ENCODE assay signal across 12 cellular contexts in genomic region chr18:11983592-11983991, GRCh38. TPM values are rescaled to one million over a fixed set of nuclear protein-coding genes. Genes with fewer than 3 reads are reported as not detected.
A peak's percentile ranks its signal among the peaks of the same experiment; 100 is the strongest.
DNase-seq lines count a peak whose midpoint lies in the region; ATAC-seq, FAIRE-seq and TF ChIP-seq lines count a peak whose summit lies in the region.
"Had no signal": no experiment of that assay in that cellular context is flagged by ENCODE, and none has a peak within 500 bp of the region (broad histone marks: within the 10 kb centered on the region; RNA-seq: fewer than 3 reads in every experiment).

No MANE protein-coding gene starts in this region.

- H3K79me2 ChIP-seq in endothelial cell of umbilical vein (ENCODE audit: control insufficient read depth, insufficient read depth, low read length) (no peaks in the 10 kb centered on the region), mesendoderm (ENCODE audit: control insufficient read depth, insufficient read depth, low read length) (peaks cover 27% of the 10 kb centered on the region)

- no peak overlapping the region for H3K4ac ChIP-seq in mesendoderm (ENCODE audit: low read depth, low read length)

- no peak overlapping the region for H2BK120ac ChIP-seq in mesendoderm (ENCODE audit: low read depth, low read length)

- TF ChIP-seq CTCF in heart right ventricle (IDR thresholded peaks at IDR 0.05), result no peak
- TF ChIP-seq CTCF in right atrium auricular region (IDR thresholded peaks at IDR 0.05), result no peak
- no peak for TF ChIP-seq CTCF in endothelial cell of umbilical vein (IDR thresholded peaks at IDR 0.05; ENCODE audit: extremely low read depth in 1 of 2, insufficient read depth in 1 of 2, low read depth in 1 of 2, low read length in 2 of 2)
- TF ChIP-seq CTCF in upper lobe of right lung (IDR thresholded peaks at IDR 0.05), result no peak

- peak; percentile 18 for FAIRE-seq in endothelial cell of umbilical vein (lab: Jason Lieb, UNC)

- H3K79me1 ChIP-seq in mesendoderm (ENCODE audit: low read length), result peaks cover 20% of the 10 kb centered on the region

- POLR2A ChIA-PET in endothelial cell of umbilical vein (lab: Charles Lee), result no interaction called here
- POLR2A ChIA-PET in activated CD4-positive, alpha-beta T cell treated with anti-CD3 and anti-CD28 coated beads, Interleukin-2, amount 10 ng/mL, durations not matched to agents 7 days and 5 days (lab: Charles Lee), result interaction anchor here (1.1 kb wide), 1 partner anchor 11 kb away, joined by 9 read pairs; no protein-coding TSS in a partner anchor

- H2BK15ac ChIP-seq in mesendoderm (replicated peaks; ENCODE audit: low read depth), result no peak overlapping the region

- no peaks in the 10 kb centered on the region for H3K27me3 ChIP-seq in heart right ventricle
- no peaks in the 10 kb centered on the region for H3K27me3 ChIP-seq in right atrium auricular region
- H3K27me3 ChIP-seq in endothelial cell of umbilical vein (ENCODE audit: control insufficient read depth in 2 of 2, insufficient read depth in 2 of 2, low read length in 2 of 2), result peaks cover 3 to 4% of the 10 kb centered on the region in 2 experiments
- H3K27me3 ChIP-seq in mesendoderm (ENCODE audit: insufficient read depth, low read length, poor library complexity), result no peaks in the 10 kb centered on the region
- no peaks in the 10 kb centered on the region for H3K27me3 ChIP-seq in upper lobe of right lung

- H2AFZ ChIP-seq in endothelial cell of umbilical vein (ENCODE audit: low read depth, low read length), result no peak overlapping the region

- H3K18ac ChIP-seq in mesendoderm (ENCODE audit: low read length), result no peak overlapping the region

- no peaks in the 10 kb centered on the region for H3K9me3 Mint-ChIP-seq in activated CD4-positive, alpha-beta T cell treated with anti-CD3 and anti-CD28 coated beads, Interleukin-2, amount 10 ng/mL, durations not matched to agents 7 days and 5 days
- H3K9me3 Mint-ChIP-seq: T-helper 2 cell treated with Interferon-gamma antibody and Interleukin-4, amounts not matched to agents 5 μg/mL and 100 μg/mL, for 36 hours had no signal

- CTCF ChIA-PET in endothelial cell of umbilical vein (lab: Charles Lee), result interaction anchor here (0.9 to 4.6 kb wide), 6 partner anchors 8 to 253 kb away, joined by 3 to 74 read pairs (median 4); no protein-coding TSS in a partner anchor
- CTCF ChIA-PET in activated CD4-positive, alpha-beta T cell treated with anti-CD3 and anti-CD28 coated beads, Interleukin-2, amount 10 ng/mL, durations not matched to agents 7 days and 5 days (lab: Charles Lee), result interaction anchor here (1.7 kb wide), 1 partner anchor 17 kb away, joined by 3 read pairs; no protein-coding TSS in a partner anchor

- H3K4me1 Mint-ChIP-seq in activated CD4-positive, alpha-beta T cell treated with anti-CD3 and anti-CD28 coated beads, Interleukin-2, amount 10 ng/mL, durations not matched to agents 7 days and 5 days, result peaks cover 20% of the 10 kb centered on the region

- no peak for ATAC-seq in heart right ventricle
- ATAC-seq in upper lobe of right lung, result no peak

- H3K4me3 Mint-ChIP-seq in activated CD4-positive, alpha-beta T cell treated with anti-CD3 and anti-CD28 coated beads, Interleukin-2, amount 10 ng/mL, durations not matched to agents 7 days and 5 days, result no peak overlapping the region

- no peak overlapping the region for H4K8ac ChIP-seq in mesendoderm (ENCODE audit: low read depth, low read length)

- no peak overlapping the region for H4K5ac ChIP-seq in mesendoderm (ENCODE audit: low read length)

- no peak overlapping the region for H2AK5ac ChIP-seq in mesendoderm (ENCODE audit: low read length)

- H3K27ac ChIP-seq in heart right ventricle (peak overlapping the region in 8 of 10 donors; percentile 2 to 96 (median 26)), right atrium auricular region (no peak overlapping the region), endothelial cell of umbilical vein (ENCODE audit: insufficient read depth, low read depth, low read length) (no peak overlapping the region), mesendoderm (ENCODE audit: low read depth, low read length) (no peak overlapping the region), upper lobe of right lung (no peak overlapping the region)
- H3K27ac ChIP-seq: dorsolateral prefrontal cortex had no signal

- no peaks in the 10 kb centered on the region for H3K36me3 Mint-ChIP-seq in activated CD4-positive, alpha-beta T cell treated with anti-CD3 and anti-CD28 coated beads, Interleukin-2, amount 10 ng/mL, durations not matched to agents 7 days and 5 days (ENCODE audit: low read depth)

- dilution Hi-C loops in endothelial cell of umbilical vein (cut with MboI; ENCODE audit: extremely low pct_ligation_motif_present, low sequenced_read_pairs), result no loop called here

- H3K9me3 ChIP-seq in heart right ventricle (no peaks in the 10 kb centered on the region), right atrium auricular region (no peaks in the 10 kb centered on the region), endothelial cell of umbilical vein (replicated peaks; ENCODE audit: control insufficient read depth, insufficient read depth, low read length) (no peaks in the 10 kb centered on the region), upper lobe of right lung (no peaks in the 10 kb centered on the region)

- H3K27me3 Mint-ChIP-seq in activated CD4-positive, alpha-beta T cell treated with anti-CD3 and anti-CD28 coated beads, Interleukin-2, amount 10 ng/mL, durations not matched to agents 7 days and 5 days, result peaks cover 6% of the 10 kb centered on the region

- H4K20me1 ChIP-seq in endothelial cell of umbilical vein (replicated peaks; ENCODE audit: control insufficient read depth, extremely low read depth, insufficient read depth, low read length), result no peaks in the 10 kb centered on the region

- BruUV-seq in endothelial cell of umbilical vein (replicated peaks; lab: Mats Ljungman, UMichigan), result no TSS peak

- H3K56ac ChIP-seq in mesendoderm (ENCODE audit: low read length), result peak overlapping the region; percentile 61

- intact Hi-C loops in heart right ventricle (cut with DNase I) (loop anchor here in 4 of 10 donors (5.0 to 10.0 kb wide), 3 partner anchors 36 to 129 kb away; partner anchors contain the start of gene CHMP1B (in 1 of the 4)), endothelial cell of umbilical vein (cut with micrococcal nuclease) (loop anchor here (5.0 kb wide), 1 partner anchor 54 kb away; no protein-coding TSS in a partner anchor), upper lobe of right lung (cut with DNase I) (no loop called here)

- no peak for DNase-seq in heart right ventricle
- no peak for DNase-seq in right atrium auricular region (ENCODE audit: low spot score)
- no peak for DNase-seq in endothelial cell of umbilical vein (ENCODE audit: low read depth, low spot score)
- peak; percentile 75 for DNase-seq in mesendoderm
- DNase-seq in upper lobe of right lung, result no peak
- no peak for DNase-seq in AG20443 (ENCODE audit: low spot score)
- no peak for DNase-seq in DMS79 (lab: John Stamatoyannopoulos, UW)
- no peak for DNase-seq in activated CD4-positive, alpha-beta T cell treated with anti-CD3 and anti-CD28 coated beads, Interleukin-2, amount 10 ng/mL, durations not matched to agents 7 days and 5 days
- DNase-seq: activated CD4-positive, alpha-beta T cell treated with anti-CD3 and anti-CD28 coated beads, Interleukin-2, amount 50 U/mL, for 1 hour; foreskin fibroblast had no signal

- no peaks in the 10 kb centered on the region for H3K9me1 ChIP-seq in endothelial cell of umbilical vein (replicated peaks; ENCODE audit: control insufficient read depth, extremely low read depth, insufficient read depth, low read length)

- TF ChIP-seq POLR2A in endothelial cell of umbilical vein (IDR thresholded peaks at IDR 0.05; ENCODE audit: low read depth, low read length), result no peak

- H3K27ac Mint-ChIP-seq in activated CD4-positive, alpha-beta T cell treated with anti-CD3 and anti-CD28 coated beads, Interleukin-2, amount 10 ng/mL, durations not matched to agents 7 days and 5 days, result no peak overlapping the region
- H3K27ac Mint-ChIP-seq: T-helper 2 cell treated with Interferon-gamma antibody and Interleukin-4, amounts not matched to agents 5 μg/mL and 100 μg/mL, for 36 hours had no signal

- H3K4me1 ChIP-seq in heart right ventricle (peaks cover 0 to 76% (median 48%) of the 10 kb centered on the region in 9 donors), right atrium auricular region (peaks cover 0 to 49% of the 10 kb centered on the region in 2 donors), endothelial cell of umbilical vein (ENCODE audit: control insufficient read depth, extremely low read depth, insufficient read depth, low read length) (peaks cover 12% of the 10 kb centered on the region), mesendoderm (ENCODE audit: control insufficient read depth, low read depth, low read length) (peaks cover 7% of the 10 kb centered on the region), upper lobe of right lung (peaks cover 33% of the 10 kb centered on the region)

- no peak overlapping the region for H3K23ac ChIP-seq in mesendoderm (ENCODE audit: low read length)

- H3K36me3 ChIP-seq in heart right ventricle, result no peaks in the 10 kb centered on the region
- H3K36me3 ChIP-seq in right atrium auricular region, result no peaks in the 10 kb centered on the region
- H3K36me3 ChIP-seq in endothelial cell of umbilical vein (ENCODE audit: control insufficient read depth in 2 of 2, extremely low read depth in 1 of 2, insufficient read depth in 2 of 2, low read length in 2 of 2), result no peaks in the 10 kb centered on the region
- H3K36me3 ChIP-seq in mesendoderm (ENCODE audit: control insufficient read depth, insufficient read depth, low read length), result no peaks in the 10 kb centered on the region
- no peaks in the 10 kb centered on the region for H3K36me3 ChIP-seq in upper lobe of right lung

- H3K4me2 ChIP-seq in endothelial cell of umbilical vein (ENCODE audit: insufficient read depth, low read length) (no peak overlapping the region), mesendoderm (ENCODE audit: low read length) (no peak overlapping the region)

- H3K9ac ChIP-seq in endothelial cell of umbilical vein (replicated peaks; ENCODE audit: extremely low read depth, insufficient read depth, low read length), result no peak overlapping the region
- peak overlapping the region; percentile 36 for H3K9ac ChIP-seq in mesendoderm (ENCODE audit: low read length)

- WGBS in heart right ventricle, 2 donors, result 45 to 54% methylated on average over 12 of the region's 12 CpGs
- WGBS in mesendoderm (ENCODE audit: extremely low coverage, insufficient coverage, low lambda C conversion rate), result no CpG with 5 or more reads among the region's 12 CpGs

- H3K4me3 ChIP-seq in heart right ventricle (peak overlapping the region in 8 of 10 donors; percentile 82 to 95 (median 91)), right atrium auricular region (no peak overlapping the region), endothelial cell of umbilical vein (replicated peaks in 1 of 3; ENCODE audit: insufficient read depth in 1 of 3, low read depth in 1 of 3, low read length in 3 of 3) (no peak overlapping the region), mesendoderm (ENCODE audit: low read length) (no peak overlapping the region), upper lobe of right lung (peak overlapping the region; percentile 76)

- no peak overlapping the region for H2BK5ac ChIP-seq in mesendoderm (ENCODE audit: low read length)

RNA-seq across cellular contexts. Expression of gene IMPA2, which starts 2.3 kb away (rescaled TPM):
- total RNA-seq in heart right ventricle (10 to 100 TPM; 19.8 to 79.6 (median 32.2) TPM), right atrium auricular region (10 to 100 TPM; 20.2 to 22.9 TPM), endothelial cell of umbilical vein (7.3 and 8.0 TPM in 2 replicates), upper lobe of right lung (54.6 TPM)
- polyA plus RNA-seq in heart right ventricle (10 to 100 TPM; 17.6 to 41.9 TPM), endothelial cell of umbilical vein (5.9 and 6.1 TPM in 2 replicates)
- polyA plus RNA-seq in endothelial cell of umbilical vein (2011; cell fraction: cytosol; rRNA removed), result 4.4 and 5.6 TPM in 2 replicates
- polyA plus RNA-seq in endothelial cell of umbilical vein (2011; cell fraction: nucleus; rRNA removed), result 5.6 and 7.8 TPM in 2 replicates
- polyA plus RNA-seq in endothelial cell of umbilical vein (2012), result 6.7 and 8.1 TPM in 2 replicates
- 2.2 and 4.9 TPM in 2 replicates for polyA minus RNA-seq in endothelial cell of umbilical vein
- polyA minus RNA-seq in endothelial cell of umbilical vein (2011; cell fraction: cytosol; rRNA and poly(A)+ RNA removed), result 111 TPM
- 2.1 and 3.1 TPM in 2 replicates for polyA minus RNA-seq in endothelial cell of umbilical vein (2011; cell fraction: nucleus; rRNA and poly(A)+ RNA removed)
- 69.8 TPM for polyA plus RNA-seq in mesendoderm (2013, experiment 1 of 2)
- polyA plus RNA-seq in mesendoderm (2013, experiment 2 of 2), result 71.3 TPM
- total RNA-seq in activated CD4-positive, alpha-beta T cell treated with anti-CD3 and anti-CD28 coated beads, Interleukin-2, amount 10 ng/mL, durations not matched to agents 7 days and 5 days, result 10 to 100 TPM; 18.6 to 20.4 TPM

Comparison
In these comparisons a context has a peak if more than half of its experiments do, and no peak if none do; other contexts are left out.
1. H3K27ac ChIP-seq: peak in heart right ventricle (8 of 10); none in right atrium auricular region (0 of 2), endothelial cell of umbilical vein (single experiment), mesendoderm (single experiment) and upper lobe of right lung (single experiment).
2. H3K4me3 ChIP-seq: peak in heart right ventricle (8 of 10) and upper lobe of right lung (single experiment); none in right atrium auricular region (0 of 2), endothelial cell of umbilical vein (0 of 3) and mesendoderm (single experiment).